ENCODE assay signal across 1 cellular context in the genomic region with DNA sequence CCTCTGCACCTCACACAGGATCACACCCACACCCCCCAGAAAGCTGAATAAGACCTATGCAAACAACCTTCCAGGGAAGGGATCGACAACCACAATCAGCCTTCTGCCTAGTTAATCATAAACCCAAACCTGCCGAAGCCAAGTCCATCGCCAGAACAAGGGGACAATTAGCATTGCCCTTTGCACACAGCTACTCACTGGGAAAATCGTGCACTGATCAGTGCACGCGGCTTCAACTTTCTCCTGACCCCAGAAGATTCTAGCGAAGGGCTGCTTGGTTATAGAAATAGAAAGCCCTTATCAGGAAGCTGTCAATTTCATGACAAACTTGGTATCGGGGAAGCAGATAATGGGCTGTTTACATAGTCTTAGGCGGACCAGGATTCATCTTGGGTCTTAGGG.
A peak's percentile ranks its signal among the peaks of the same experiment; 100 is the strongest.
TF ChIP-seq lines count a peak whose summit lies in the region.

No MANE protein-coding gene starts in this region.

TF ChIP-seq in HepG2, 621 proteins besides CTCF, POLR2A, EP300 and RAD21 (continued from another document and continues in another):
- TF ChIP-seq, protein P1, sequence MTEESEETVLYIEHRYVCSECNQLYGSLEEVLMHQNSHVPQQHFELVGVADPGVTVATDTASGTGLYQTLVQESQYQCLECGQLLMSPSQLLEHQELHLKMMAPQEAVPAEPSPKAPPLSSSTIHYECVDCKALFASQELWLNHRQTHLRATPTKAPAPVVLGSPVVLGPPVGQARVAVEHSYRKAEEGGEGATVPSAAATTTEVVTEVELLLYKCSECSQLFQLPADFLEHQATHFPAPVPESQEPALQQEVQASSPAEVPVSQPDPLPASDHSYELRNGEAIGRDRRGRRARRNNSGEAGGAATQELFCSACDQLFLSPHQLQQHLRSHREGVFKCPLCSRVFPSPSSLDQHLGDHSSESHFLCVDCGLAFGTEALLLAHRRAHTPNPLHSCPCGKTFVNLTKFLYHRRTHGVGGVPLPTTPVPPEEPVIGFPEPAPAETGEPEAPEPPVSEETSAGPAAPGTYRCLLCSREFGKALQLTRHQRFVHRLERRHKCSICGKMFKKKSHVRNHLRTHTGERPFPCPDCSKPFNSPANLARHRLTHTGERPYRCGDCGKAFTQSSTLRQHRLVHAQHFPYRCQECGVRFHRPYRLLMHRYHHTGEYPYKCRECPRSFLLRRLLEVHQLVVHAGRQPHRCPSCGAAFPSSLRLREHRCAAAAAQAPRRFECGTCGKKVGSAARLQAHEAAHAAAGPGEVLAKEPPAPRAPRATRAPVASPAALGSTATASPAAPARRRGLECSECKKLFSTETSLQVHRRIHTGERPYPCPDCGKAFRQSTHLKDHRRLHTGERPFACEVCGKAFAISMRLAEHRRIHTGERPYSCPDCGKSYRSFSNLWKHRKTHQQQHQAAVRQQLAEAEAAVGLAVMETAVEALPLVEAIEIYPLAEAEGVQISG (CRISPR knock-in tag; IDR thresholded peaks at IDR 0.05): no peak
- no peak for TF ChIP-seq ZNF143 (CRISPR knock-in tag; IDR thresholded peaks at IDR 0.05)
- TF ChIP-seq CHD4 (IDR thresholded peaks at IDR 0.05; ENCODE audit: borderline replicate concordance, low read length): no peak; the same call in 1 of the 2 replicates
- no peak for TF ChIP-seq GATA4 (IDR thresholded peaks at IDR 0.05; ENCODE audit: borderline replicate concordance, low read depth)
- no peak for TF ChIP-seq ZIK1 (CRISPR knock-in tag; IDR thresholded peaks at IDR 0.05; ENCODE audit: borderline replicate concordance, low read depth)
- no peak for TF ChIP-seq SKI (IDR thresholded peaks at IDR 0.05; ENCODE audit: partially characterized antibody)
- no peak for TF ChIP-seq ZNF709 (CRISPR knock-in tag; IDR thresholded peaks at IDR 0.05)
- TF ChIP-seq NFRKB (IDR thresholded peaks at IDR 0.05): no peak
- TF ChIP-seq ZFYVE20 (CRISPR knock-in tag; IDR thresholded peaks at IDR 0.05; ENCODE audit: borderline replicate concordance, low read depth): no peak
- TF ChIP-seq ZFP36 (IDR thresholded peaks at IDR 0.05; ENCODE audit: borderline replicate concordance, low read depth, low read length, partially characterized antibody): no peak
- TF ChIP-seq REL (CRISPR knock-in tag; conservative IDR thresholded peaks at IDR 0.05): no peak
- TF ChIP-seq, protein P2, sequence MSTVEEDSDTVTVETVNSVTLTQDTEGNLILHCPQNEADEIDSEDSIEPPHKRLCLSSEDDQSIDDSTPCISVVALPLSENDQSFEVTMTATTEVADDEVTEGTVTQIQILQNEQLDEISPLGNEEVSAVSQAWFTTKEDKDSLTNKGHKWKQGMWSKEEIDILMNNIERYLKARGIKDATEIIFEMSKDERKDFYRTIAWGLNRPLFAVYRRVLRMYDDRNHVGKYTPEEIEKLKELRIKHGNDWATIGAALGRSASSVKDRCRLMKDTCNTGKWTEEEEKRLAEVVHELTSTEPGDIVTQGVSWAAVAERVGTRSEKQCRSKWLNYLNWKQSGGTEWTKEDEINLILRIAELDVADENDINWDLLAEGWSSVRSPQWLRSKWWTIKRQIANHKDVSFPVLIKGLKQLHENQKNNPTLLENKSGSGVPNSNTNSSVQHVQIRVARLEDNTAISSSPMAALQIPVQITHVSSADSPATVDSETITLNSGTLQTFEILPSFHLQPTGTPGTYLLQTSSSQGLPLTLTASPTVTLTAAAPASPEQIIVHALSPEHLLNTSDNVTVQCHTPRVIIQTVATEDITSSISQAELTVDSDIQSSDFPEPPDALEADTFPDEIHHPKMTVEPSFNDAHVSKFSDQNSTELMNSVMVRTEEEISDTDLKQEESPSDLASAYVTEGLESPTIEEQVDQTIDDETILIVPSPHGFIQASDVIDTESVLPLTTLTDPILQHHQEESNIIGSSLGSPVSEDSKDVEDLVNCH (CRISPR knock-in tag; IDR thresholded peaks at IDR 0.05): no peak
- TF ChIP-seq, protein P3, sequence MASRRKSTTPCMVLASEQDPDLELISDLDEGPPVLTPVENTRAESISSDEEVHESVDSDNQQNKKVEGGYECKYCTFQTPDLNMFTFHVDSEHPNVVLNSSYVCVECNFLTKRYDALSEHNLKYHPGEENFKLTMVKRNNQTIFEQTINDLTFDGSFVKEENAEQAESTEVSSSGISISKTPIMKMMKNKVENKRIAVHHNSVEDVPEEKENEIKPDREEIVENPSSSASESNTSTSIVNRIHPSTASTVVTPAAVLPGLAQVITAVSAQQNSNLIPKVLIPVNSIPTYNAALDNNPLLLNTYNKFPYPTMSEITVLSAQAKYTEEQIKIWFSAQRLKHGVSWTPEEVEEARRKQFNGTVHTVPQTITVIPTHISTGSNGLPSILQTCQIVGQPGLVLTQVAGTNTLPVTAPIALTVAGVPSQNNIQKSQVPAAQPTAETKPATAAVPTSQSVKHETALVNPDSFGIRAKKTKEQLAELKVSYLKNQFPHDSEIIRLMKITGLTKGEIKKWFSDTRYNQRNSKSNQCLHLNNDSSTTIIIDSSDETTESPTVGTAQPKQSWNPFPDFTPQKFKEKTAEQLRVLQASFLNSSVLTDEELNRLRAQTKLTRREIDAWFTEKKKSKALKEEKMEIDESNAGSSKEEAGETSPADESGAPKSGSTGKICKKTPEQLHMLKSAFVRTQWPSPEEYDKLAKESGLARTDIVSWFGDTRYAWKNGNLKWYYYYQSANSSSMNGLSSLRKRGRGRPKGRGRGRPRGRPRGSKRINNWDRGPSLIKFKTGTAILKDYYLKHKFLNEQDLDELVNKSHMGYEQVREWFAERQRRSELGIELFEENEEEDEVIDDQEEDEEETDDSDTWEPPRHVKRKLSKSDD (CRISPR knock-in tag; IDR thresholded peaks at IDR 0.05; ENCODE audit: low read depth): no peak
- no peak for TF ChIP-seq ZSCAN21 (CRISPR knock-in tag; IDR thresholded peaks at IDR 0.05; ENCODE audit: borderline replicate concordance)
- TF ChIP-seq ZNF816 (CRISPR knock-in tag; IDR thresholded peaks at IDR 0.05; ENCODE audit: borderline replicate concordance): no peak
- TF ChIP-seq, protein P4, sequence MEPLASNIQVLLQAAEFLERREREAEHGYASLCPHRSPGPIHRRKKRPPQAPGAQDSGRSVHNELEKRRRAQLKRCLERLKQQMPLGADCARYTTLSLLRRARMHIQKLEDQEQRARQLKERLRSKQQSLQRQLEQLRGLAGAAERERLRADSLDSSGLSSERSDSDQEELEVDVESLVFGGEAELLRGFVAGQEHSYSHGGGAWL (CRISPR knock-in tag; IDR thresholded peaks at IDR 0.05): no peak
- TF ChIP-seq, protein P5, sequence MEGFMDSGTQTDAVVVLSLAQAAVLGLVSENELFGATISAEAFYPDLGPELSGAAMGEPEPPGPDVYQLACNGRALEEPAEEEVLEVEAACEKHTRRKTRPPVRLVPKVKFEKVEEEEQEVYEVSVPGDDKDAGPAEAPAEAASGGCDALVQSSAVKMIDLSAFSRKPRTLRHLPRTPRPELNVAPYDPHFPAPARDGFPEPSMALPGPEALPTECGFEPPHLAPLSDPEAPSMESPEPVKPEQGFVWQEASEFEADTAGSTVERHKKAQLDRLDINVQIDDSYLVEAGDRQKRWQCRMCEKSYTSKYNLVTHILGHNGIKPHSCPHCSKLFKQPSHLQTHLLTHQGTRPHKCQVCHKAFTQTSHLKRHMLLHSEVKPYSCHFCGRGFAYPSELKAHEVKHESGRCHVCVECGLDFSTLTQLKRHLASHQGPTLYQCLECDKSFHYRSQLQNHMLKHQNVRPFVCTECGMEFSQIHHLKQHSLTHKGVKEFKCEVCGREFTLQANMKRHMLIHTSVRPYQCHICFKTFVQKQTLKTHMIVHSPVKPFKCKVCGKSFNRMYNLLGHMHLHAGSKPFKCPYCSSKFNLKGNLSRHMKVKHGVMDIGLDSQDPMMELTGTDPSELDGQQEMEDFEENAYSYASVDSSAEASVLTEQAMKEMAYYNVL (CRISPR knock-in tag; IDR thresholded peaks at IDR 0.05; ENCODE audit: borderline replicate concordance): no peak
- TF ChIP-seq, protein P6, sequence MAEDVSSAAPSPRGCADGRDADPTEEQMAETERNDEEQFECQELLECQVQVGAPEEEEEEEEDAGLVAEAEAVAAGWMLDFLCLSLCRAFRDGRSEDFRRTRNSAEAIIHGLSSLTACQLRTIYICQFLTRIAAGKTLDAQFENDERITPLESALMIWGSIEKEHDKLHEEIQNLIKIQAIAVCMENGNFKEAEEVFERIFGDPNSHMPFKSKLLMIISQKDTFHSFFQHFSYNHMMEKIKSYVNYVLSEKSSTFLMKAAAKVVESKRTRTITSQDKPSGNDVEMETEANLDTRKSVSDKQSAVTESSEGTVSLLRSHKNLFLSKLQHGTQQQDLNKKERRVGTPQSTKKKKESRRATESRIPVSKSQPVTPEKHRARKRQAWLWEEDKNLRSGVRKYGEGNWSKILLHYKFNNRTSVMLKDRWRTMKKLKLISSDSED (CRISPR knock-in tag; IDR thresholded peaks at IDR 0.05): no peak
- no peak for TF ChIP-seq DR1 (CRISPR knock-in tag; IDR thresholded peaks at IDR 0.05)
- TF ChIP-seq, protein P7, sequence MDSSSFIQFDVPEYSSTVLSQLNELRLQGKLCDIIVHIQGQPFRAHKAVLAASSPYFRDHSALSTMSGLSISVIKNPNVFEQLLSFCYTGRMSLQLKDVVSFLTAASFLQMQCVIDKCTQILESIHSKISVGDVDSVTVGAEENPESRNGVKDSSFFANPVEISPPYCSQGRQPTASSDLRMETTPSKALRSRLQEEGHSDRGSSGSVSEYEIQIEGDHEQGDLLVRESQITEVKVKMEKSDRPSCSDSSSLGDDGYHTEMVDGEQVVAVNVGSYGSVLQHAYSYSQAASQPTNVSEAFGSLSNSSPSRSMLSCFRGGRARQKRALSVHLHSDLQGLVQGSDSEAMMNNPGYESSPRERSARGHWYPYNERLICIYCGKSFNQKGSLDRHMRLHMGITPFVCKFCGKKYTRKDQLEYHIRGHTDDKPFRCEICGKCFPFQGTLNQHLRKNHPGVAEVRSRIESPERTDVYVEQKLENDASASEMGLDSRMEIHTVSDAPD (CRISPR knock-in tag; IDR thresholded peaks at IDR 0.05): no peak
- no peak for TF ChIP-seq ARNT (IDR thresholded peaks at IDR 0.05)
- TF ChIP-seq, protein P8, sequence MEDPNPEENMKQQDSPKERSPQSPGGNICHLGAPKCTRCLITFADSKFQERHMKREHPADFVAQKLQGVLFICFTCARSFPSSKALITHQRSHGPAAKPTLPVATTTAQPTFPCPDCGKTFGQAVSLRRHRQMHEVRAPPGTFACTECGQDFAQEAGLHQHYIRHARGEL (CRISPR knock-in tag; IDR thresholded peaks at IDR 0.05): no peak
- no peak for TF ChIP-seq ZNF660 (CRISPR knock-in tag; IDR thresholded peaks at IDR 0.05; ENCODE audit: borderline replicate concordance, low read depth)
- TF ChIP-seq KLF16 (CRISPR knock-in tag; IDR thresholded peaks at IDR 0.05): 0 out of 4 replicates have a peak, but pooled peaks of 1 of the 2 experiments have one; percentile 26
- TF ChIP-seq THAP11 (CRISPR knock-in tag; IDR thresholded peaks at IDR 0.05): peak; percentile 50; the same call in 1 of the 2 replicates
- TF ChIP-seq SOX13 (IDR thresholded peaks at IDR 0.05): 0 out of 2 replicates have a peak, but pooled peaks have one; percentile 13
- peak in 1 of 2 experiments; percentile 85; a peak in 2 of 4 replicates for TF ChIP-seq SOX13 (CRISPR knock-in tag; conservative IDR thresholded peaks at IDR 0.05 in 1 of 2, IDR thresholded peaks at IDR 0.05 in 1 of 2)
- TF ChIP-seq, protein P9, sequence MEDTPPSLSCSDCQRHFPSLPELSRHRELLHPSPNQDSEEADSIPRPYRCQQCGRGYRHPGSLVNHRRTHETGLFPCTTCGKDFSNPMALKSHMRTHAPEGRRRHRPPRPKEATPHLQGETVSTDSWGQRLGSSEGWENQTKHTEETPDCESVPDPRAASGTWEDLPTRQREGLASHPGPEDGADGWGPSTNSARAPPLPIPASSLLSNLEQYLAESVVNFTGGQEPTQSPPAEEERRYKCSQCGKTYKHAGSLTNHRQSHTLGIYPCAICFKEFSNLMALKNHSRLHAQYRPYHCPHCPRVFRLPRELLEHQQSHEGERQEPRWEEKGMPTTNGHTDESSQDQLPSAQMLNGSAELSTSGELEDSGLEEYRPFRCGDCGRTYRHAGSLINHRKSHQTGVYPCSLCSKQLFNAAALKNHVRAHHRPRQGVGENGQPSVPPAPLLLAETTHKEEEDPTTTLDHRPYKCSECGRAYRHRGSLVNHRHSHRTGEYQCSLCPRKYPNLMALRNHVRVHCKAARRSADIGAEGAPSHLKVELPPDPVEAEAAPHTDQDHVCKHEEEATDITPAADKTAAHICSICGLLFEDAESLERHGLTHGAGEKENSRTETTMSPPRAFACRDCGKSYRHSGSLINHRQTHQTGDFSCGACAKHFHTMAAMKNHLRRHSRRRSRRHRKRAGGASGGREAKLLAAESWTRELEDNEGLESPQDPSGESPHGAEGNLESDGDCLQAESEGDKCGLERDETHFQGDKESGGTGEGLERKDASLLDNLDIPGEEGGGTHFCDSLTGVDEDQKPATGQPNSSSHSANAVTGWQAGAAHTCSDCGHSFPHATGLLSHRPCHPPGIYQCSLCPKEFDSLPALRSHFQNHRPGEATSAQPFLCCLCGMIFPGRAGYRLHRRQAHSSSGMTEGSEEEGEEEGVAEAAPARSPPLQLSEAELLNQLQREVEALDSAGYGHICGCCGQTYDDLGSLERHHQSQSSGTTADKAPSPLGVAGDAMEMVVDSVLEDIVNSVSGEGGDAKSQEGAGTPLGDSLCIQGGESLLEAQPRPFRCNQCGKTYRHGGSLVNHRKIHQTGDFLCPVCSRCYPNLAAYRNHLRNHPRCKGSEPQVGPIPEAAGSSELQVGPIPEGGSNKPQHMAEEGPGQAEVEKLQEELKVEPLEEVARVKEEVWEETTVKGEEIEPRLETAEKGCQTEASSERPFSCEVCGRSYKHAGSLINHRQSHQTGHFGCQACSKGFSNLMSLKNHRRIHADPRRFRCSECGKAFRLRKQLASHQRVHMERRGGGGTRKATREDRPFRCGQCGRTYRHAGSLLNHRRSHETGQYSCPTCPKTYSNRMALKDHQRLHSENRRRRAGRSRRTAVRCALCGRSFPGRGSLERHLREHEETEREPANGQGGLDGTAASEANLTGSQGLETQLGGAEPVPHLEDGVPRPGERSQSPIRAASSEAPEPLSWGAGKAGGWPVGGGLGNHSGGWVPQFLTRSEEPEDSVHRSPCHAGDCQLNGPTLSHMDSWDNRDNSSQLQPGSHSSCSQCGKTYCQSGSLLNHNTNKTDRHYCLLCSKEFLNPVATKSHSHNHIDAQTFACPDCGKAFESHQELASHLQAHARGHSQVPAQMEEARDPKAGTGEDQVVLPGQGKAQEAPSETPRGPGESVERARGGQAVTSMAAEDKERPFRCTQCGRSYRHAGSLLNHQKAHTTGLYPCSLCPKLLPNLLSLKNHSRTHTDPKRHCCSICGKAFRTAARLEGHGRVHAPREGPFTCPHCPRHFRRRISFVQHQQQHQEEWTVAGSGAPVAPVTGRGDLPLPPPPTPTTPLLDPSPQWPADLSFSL (CRISPR knock-in tag; IDR thresholded peaks at IDR 0.05): no peak
- TF ChIP-seq ZNF878 (CRISPR knock-in tag; IDR thresholded peaks at IDR 0.05): no peak
- TF ChIP-seq ZNF598 (CRISPR knock-in tag; IDR thresholded peaks at IDR 0.05; ENCODE audit: borderline replicate concordance): no peak
- TF ChIP-seq TAF1 (CRISPR knock-in tag; IDR thresholded peaks at IDR 0.05): no peak
- TF ChIP-seq CEBPG (CRISPR knock-in tag; IDR thresholded peaks at IDR 0.05): 0 out of 2 replicates have a peak, but pooled peaks have one; percentile 13
- TF ChIP-seq MLLT10 (CRISPR knock-in tag; IDR thresholded peaks at IDR 0.05): no peak
- TF ChIP-seq, protein P10, sequence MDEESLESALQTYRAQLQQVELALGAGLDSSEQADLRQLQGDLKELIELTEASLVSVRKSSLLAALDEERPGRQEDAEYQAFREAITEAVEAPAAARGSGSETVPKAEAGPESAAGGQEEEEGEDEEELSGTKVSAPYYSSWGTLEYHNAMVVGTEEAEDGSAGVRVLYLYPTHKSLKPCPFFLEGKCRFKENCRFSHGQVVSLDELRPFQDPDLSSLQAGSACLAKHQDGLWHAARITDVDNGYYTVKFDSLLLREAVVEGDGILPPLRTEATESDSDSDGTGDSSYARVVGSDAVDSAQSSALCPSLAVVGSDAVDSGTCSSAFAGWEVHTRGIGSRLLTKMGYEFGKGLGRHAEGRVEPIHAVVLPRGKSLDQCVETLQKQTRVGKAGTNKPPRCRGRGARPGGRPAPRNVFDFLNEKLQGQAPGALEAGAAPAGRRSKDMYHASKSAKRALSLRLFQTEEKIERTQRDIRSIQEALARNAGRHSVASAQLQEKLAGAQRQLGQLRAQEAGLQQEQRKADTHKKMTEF (CRISPR knock-in tag; IDR thresholded peaks at IDR 0.05): peak; percentile 69
- peak; percentile 59 for TF ChIP-seq ATF1 (CRISPR knock-in tag; IDR thresholded peaks at IDR 0.05)
